Comparison of ENCODE assay signal across 8 cellular contexts in genomic region chr9:137064027-137064879, GRCh38. TPM values are rescaled to one million over a fixed set of nuclear protein-coding genes. Genes with fewer than 3 reads are reported as not detected.
DNase-seq lines count a peak whose midpoint lies in the region; ATAC-seq and TF ChIP-seq lines count a peak whose summit lies in the region.

No MANE protein-coding gene starts in this region.

- H3K4me1 Mint-ChIP-seq in glutamatergic neuron (ENCODE audit: low read depth, unreplicated experiment) = peaks cover 3% of the 10 kb centered on the region

- H3K9me3 Mint-ChIP-seq in glutamatergic neuron (ENCODE audit: unreplicated experiment) = peaks cover 3% of the 10 kb centered on the region

- no peaks in the 10 kb centered on the region for H3K9me3 ChIP-seq in parathyroid adenoma (ENCODE audit: control insufficient read depth, low read length)

- no peaks in the 10 kb centered on the region for H3K36me3 Mint-ChIP-seq in glutamatergic neuron (ENCODE audit: unreplicated experiment)

- no peak overlapping the region for H3K9ac ChIP-seq in parathyroid adenoma

- peak; percentile 91 for TF ChIP-seq CTCF in GM12873 (IDR thresholded peaks at IDR 0.05; ENCODE audit: insufficient read depth, low read depth, low read length, missing control alignments)
- TF ChIP-seq CTCF in glutamatergic neuron (IDR thresholded peaks at IDR 0.05; ENCODE audit: partially characterized antibody, unreplicated experiment) = peak; percentile 98
- TF ChIP-seq CTCF in parathyroid adenoma (IDR thresholded peaks at IDR 0.05) = peak; percentile 89

- no peaks in the 10 kb centered on the region for H3K4me1 ChIP-seq in parathyroid adenoma

- H3K27me3 Mint-ChIP-seq in glutamatergic neuron (ENCODE audit: unreplicated experiment) = no peaks in the 10 kb centered on the region

- no peak overlapping the region for H2AFZ ChIP-seq in parathyroid adenoma

- H3K4me3 Mint-ChIP-seq in glutamatergic neuron (ENCODE audit: unreplicated experiment) = no peak overlapping the region

- H3K4me2 ChIP-seq in parathyroid adenoma (ENCODE audit: low read length) = no peak overlapping the region

- no peaks in the 10 kb centered on the region for H3K79me2 ChIP-seq in parathyroid adenoma

- H3K27ac Mint-ChIP-seq in glutamatergic neuron (ENCODE audit: unreplicated experiment) = no peak overlapping the region

- no peak overlapping the region for H3K27ac ChIP-seq in parathyroid adenoma

- H3K36me3 ChIP-seq in parathyroid adenoma (ENCODE audit: control insufficient read depth, insufficient read depth, low read length) = no peaks in the 10 kb centered on the region

- no peaks in the 10 kb centered on the region for H3K27me3 ChIP-seq in parathyroid adenoma (ENCODE audit: control insufficient read depth, insufficient read depth, low read length)

- no peak for ATAC-seq in HG03135 (IDR thresholded peaks at IDR 0.05; ENCODE audit: unreplicated experiment)

- DNase-seq in 8988T (peak; percentile 81), glutamatergic neuron (peak; percentile 86), amniotic stem cell (lab: John Stamatoyannopoulos, UW) (no peak)
- peak; percentile 37 for DNase-seq in activated effector memory CD4-positive, alpha-beta T cell treated with Interleukin-2 at 50 U/mL for 16 hours

- H3K4me3 ChIP-seq in parathyroid adenoma (ENCODE audit: low read depth, low read length) = no peak overlapping the region

TF ChIP-seq in PFSK-1, 5 proteins besides CTCF, POLR2A, EP300 and RAD21:
- no peak for TF ChIP-seq SIN3A (IDR thresholded peaks at IDR 0.05; ENCODE audit: borderline replicate concordance, insufficient read depth, low read length)
- peak; percentile 71 to 74 for TF ChIP-seq REST (IDR thresholded peaks at IDR 0.05; ENCODE audit: insufficient read depth in 1 of 2, low read depth in 2 of 2, low read length in 2 of 2)

RNA-seq across cellular contexts. Expression of gene SAPCD2, which starts 6.1 kb away (rescaled TPM):
- polyA plus RNA-seq in PFSK-1 (2012; ENCODE audit: insufficient read length, low read depth) = 40.7 TPM
- 13.5 TPM for total RNA-seq in glutamatergic neuron (ENCODE audit: unreplicated experiment)

RNA-seq across cellular contexts. Expression of gene ENTPD2, which starts 10.4 kb away (rescaled TPM):
- polyA plus RNA-seq in PFSK-1 (2012; ENCODE audit: insufficient read length, low read depth) = 0.61 TPM
- total RNA-seq in glutamatergic neuron (ENCODE audit: unreplicated experiment) = 0.69 TPM

RNA-seq across cellular contexts. Expression of gene UAP1L1, which starts 13.1 kb away (rescaled TPM):
- polyA plus RNA-seq in PFSK-1 (2012; ENCODE audit: insufficient read length, low read depth) = 97.6 TPM
- total RNA-seq in glutamatergic neuron (ENCODE audit: unreplicated experiment) = 5.1 TPM

RNA-seq across cellular contexts. Expression of gene NPDC1, which starts 18.3 kb away (rescaled TPM):
- 167 TPM for polyA plus RNA-seq in PFSK-1 (2012; ENCODE audit: insufficient read length, low read depth)
- 260 TPM for total RNA-seq in glutamatergic neuron (ENCODE audit: unreplicated experiment)

RNA-seq across cellular contexts. Expression of gene MAN1B1, which starts 22.5 kb away (rescaled TPM):
- polyA plus RNA-seq in PFSK-1 (2012; ENCODE audit: insufficient read length, low read depth) = 72.6 TPM
- total RNA-seq in glutamatergic neuron (ENCODE audit: unreplicated experiment) = 59.8 TPM
